ENCODE assay signal across 18 cellular contexts in genomic region chr3:161239700-161240099, GRCh38. TPM values are rescaled to one million over a fixed set of nuclear protein-coding genes. Genes with fewer than 3 reads are reported as not detected.
DNase-seq lines count a peak whose midpoint lies in the region; ATAC-seq, FAIRE-seq and TF ChIP-seq lines count a peak whose summit lies in the region.
"Had no signal": no experiment of that assay in that cellular context is flagged by ENCODE, and none has a peak within 500 bp of the region (broad histone marks: within the 10 kb centered on the region; RNA-seq: fewer than 3 reads in every experiment).

No MANE protein-coding gene starts in this region.

- H3K4me3 Mint-ChIP-seq in activated T-helper 17 cell treated with anti-CD3 and anti-CD28 coated beads, Interleukin-2, amount 50 U/mL, for 72 hours: no peak overlapping the region
- H3K4me3 Mint-ChIP-seq: CD14-positive monocyte; CD4-positive, alpha-beta memory T cell had no signal

- CTCF ChIA-PET in HepG2 (lab: Yijun Ruan, JAX; ENCODE audit: low intra/inter-chr PET ratio, low total read pairs): no interaction called here
- CTCF ChIA-PET in RWPE1 (lab: Yijun Ruan, JAX): interaction anchor here (0.6 to 0.7 kb wide), 2 partner anchors 10 to 20 kb away, joined by 3 read pairs; no protein-coding TSS in a partner anchor

- no peak for TF ChIP-seq RAD21 in HepG2 (CRISPR knock-in tag; IDR thresholded peaks at IDR 0.05)

- H3K27me3 ChIP-seq in HepG2 (ENCODE audit: control insufficient read depth in 1 of 2, insufficient read depth in 2 of 2, low read length in 2 of 2) (no peaks in the 10 kb centered on the region), right lobe of liver (no peaks in the 10 kb centered on the region)
- H3K27me3 ChIP-seq: BLaER1 had no signal

- H3K27me3 Mint-ChIP-seq in activated T-helper 17 cell treated with anti-CD3 and anti-CD28 coated beads, Interleukin-2, amount 50 U/mL, for 72 hours: no peaks in the 10 kb centered on the region
- H3K27me3 Mint-ChIP-seq: CD4-positive, alpha-beta memory T cell had no signal

- H3K4me3 ChIP-seq in HepG2 (replicated peaks in 1 of 3; ENCODE audit: insufficient read depth in 1 of 3, low read depth in 2 of 3, low read length in 3 of 3) (no peak overlapping the region), right lobe of liver (no peak overlapping the region), fibroblast of villous mesenchyme (ENCODE audit: low read depth, low read length) (no peak overlapping the region)
- H3K4me3 ChIP-seq: BLaER1, GM12878, HAP-1 had no signal

- H3K4me2 ChIP-seq in HepG2 (ENCODE audit: low read depth, low read length): no peak overlapping the region
- H3K4me2 ChIP-seq: BLaER1, KMS-11 had no signal

- H3K4me1 Mint-ChIP-seq in activated T-helper 17 cell treated with anti-CD3 and anti-CD28 coated beads, Interleukin-2, amount 50 U/mL, for 72 hours: no peaks in the 10 kb centered on the region
- H3K4me1 Mint-ChIP-seq: CD14-positive monocyte had no signal

- no peak for FAIRE-seq in HepG2 (lab: Jason Lieb, UNC)
- FAIRE-seq: GM12878, H1, HTR-8/SVneo had no signal

- peaks cover 3% of the 10 kb centered on the region for H3K79me2 ChIP-seq in HepG2 (ENCODE audit: insufficient read depth, low read length)

- H4K20me1 ChIP-seq in HepG2 (ENCODE audit: insufficient read depth, low read length): no peaks in the 10 kb centered on the region

- H3K9me3 Mint-ChIP-seq in activated T-helper 17 cell treated with anti-CD3 and anti-CD28 coated beads, Interleukin-2, amount 50 U/mL, for 72 hours: no peaks in the 10 kb centered on the region
- H3K9me3 Mint-ChIP-seq: CD14-positive monocyte; CD4-positive, alpha-beta memory T cell had no signal

- H3K9ac ChIP-seq in HepG2 (ENCODE audit: insufficient read depth, low read depth, low read length): no peak overlapping the region
- H3K9ac ChIP-seq: BLaER1, KMS-11 had no signal

- POLR2A ChIA-PET in HepG2 (lab: Yijun Ruan, JAX): interaction anchor here (0.6 kb wide), 1 partner anchor 13 kb away, joined by 4 read pairs; no protein-coding TSS in a partner anchor
- POLR2A ChIA-PET in RWPE1 (lab: Yijun Ruan, JAX; ENCODE audit: low non-redundant PET): no interaction called here

- no TSS peak for BruUV-seq in HepG2 (replicated peaks; lab: Mats Ljungman, UMichigan)

- no peak overlapping the region for H2AFZ ChIP-seq in HepG2 (ENCODE audit: low read length)

- TF ChIP-seq EP300 in HepG2 (IDR thresholded peaks at IDR 0.05; ENCODE audit: low read depth in 2 of 2, low read length in 2 of 2) (no peak), HepG2 (CRISPR knock-in tag; IDR thresholded peaks at IDR 0.05; ENCODE audit: borderline replicate concordance) (no peak)

- H3K36me3 ChIP-seq in HepG2 (replicated peaks in 1 of 2; ENCODE audit: control insufficient read depth in 1 of 2, insufficient read depth in 2 of 2, low read length in 2 of 2): peaks cover 13 to 54% of the 10 kb centered on the region in 2 experiments
- peaks cover 5 to 61% (median 26%) of the 10 kb centered on the region in 4 donors for H3K36me3 ChIP-seq in right lobe of liver

- ATAC-seq in HepG2 (no peak), right lobe of liver (no peak), GM21723 (IDR thresholded peaks at IDR 0.05; ENCODE audit: unreplicated experiment) (no peak)
- ATAC-seq in activated T-helper 17 cell treated with anti-CD3 and anti-CD28 coated beads, Interleukin-2, amount 50 U/mL, for 72 hours (replicated peaks): no peak
- ATAC-seq: GM12878 had no signal

- H3K27ac ChIP-seq in HepG2 (ENCODE audit: extremely low read length, insufficient read depth, low read length) (no peak overlapping the region), right lobe of liver (no peak overlapping the region), RWPE1 (no peak overlapping the region)
- H3K27ac ChIP-seq: BLaER1, KMS-11 had no signal

- 84% methylated on average over 2 of the region's 2 CpGs for WGBS in HepG2 (ENCODE audit: low lambda C conversion rate)
- 57% methylated on average over 2 of the region's 2 CpGs for WGBS in right lobe of liver (ENCODE audit: insufficient coverage, low coverage, low lambda C conversion rate, missing lambda C conversion rate)

- peaks cover 34% of the 10 kb centered on the region for H3K36me3 Mint-ChIP-seq in activated T-helper 17 cell treated with anti-CD3 and anti-CD28 coated beads, Interleukin-2, amount 50 U/mL, for 72 hours (ENCODE audit: low read depth)

- H3K27ac Mint-ChIP-seq in activated T-helper 17 cell treated with anti-CD3 and anti-CD28 coated beads, Interleukin-2, amount 50 U/mL, for 72 hours: peak overlapping the region; percentile 58
- H3K27ac Mint-ChIP-seq: CD14-positive monocyte; CD4-positive, alpha-beta memory T cell had no signal

- in situ Hi-C loops in HepG2 (cut with HindIII; ENCODE audit: extremely low pct_ligation_motif_present, low pct_unique_long_range_greater_than_20kb): no loop called here

- intact Hi-C loops in HepG2 (cut with micrococcal nuclease; ENCODE audit: unreplicated experiment): no loop called here
- intact Hi-C loops in right lobe of liver (cut with DNase I): no loop called here

- no peak for TF ChIP-seq POLR2A in HepG2 (IDR thresholded peaks at IDR 0.05; ENCODE audit: insufficient read depth in 1 of 2, low read depth in 2 of 2, low read length in 2 of 2)
- TF ChIP-seq POLR2A in right lobe of liver (IDR thresholded peaks at IDR 0.05): no peak

- no peak for TF ChIP-seq CTCF in HepG2 (CRISPR knock-in tag; IDR thresholded peaks at IDR 0.05)
- no peak for TF ChIP-seq CTCF in right lobe of liver (IDR thresholded peaks at IDR 0.05)
- TF ChIP-seq CTCF in fibroblast of villous mesenchyme (IDR thresholded peaks at IDR 0.05; ENCODE audit: insufficient read depth, low read depth, low read length): no peak
- TF ChIP-seq CTCF in RWPE1 (conservative IDR thresholded peaks at IDR 0.05; ENCODE audit: low read depth): no peak

- DNase-seq in HepG2 (ENCODE audit: low spot score) (no peak), right lobe of liver (no peak), fibroblast of villous mesenchyme (ENCODE audit: low read depth) (peak; percentile 55), superior temporal gyrus (ENCODE audit: extremely low spot score) (no peak), RWPE1 (ENCODE audit: low spot score) (no peak)
- DNase-seq: 8988T; CD4-positive, alpha-beta memory T cell; DMS153; DMS79 had no signal

- no peaks in the 10 kb centered on the region; the same call in 1 of the 2 replicates for H3K4me1 ChIP-seq in HepG2 (ENCODE audit: insufficient read depth, low read length)
- H3K4me1 ChIP-seq in right lobe of liver: no peaks in the 10 kb centered on the region
- H3K4me1 ChIP-seq: BLaER1, HAP-1 had no signal

- no peaks in the 10 kb centered on the region for H3K9me3 ChIP-seq in HepG2 (ENCODE audit: low read length)
- no peaks in the 10 kb centered on the region for H3K9me3 ChIP-seq in right lobe of liver
- H3K9me3 ChIP-seq: BLaER1, HAP-1 had no signal

TF ChIP-seq in HepG2, 621 proteins besides CTCF, POLR2A, EP300 and RAD21 (continues in another document):
- TF ChIP-seq ZNF850 (CRISPR knock-in tag; conservative IDR thresholded peaks at IDR 0.05): no peak

RNA-seq across cellular contexts. Expression of gene NMD3, which starts 18.6 kb away (rescaled TPM):
- total RNA-seq in HepG2 (2016; rRNA removed; fragmentation: Illumina TruSeq; extraction: Trizol) (55.2 and 95.4 TPM in 2 replicates), right lobe of liver (10 to 100 TPM; 33.3 to 46.7 (median 42.2) TPM), fibroblast of villous mesenchyme (42.8 and 80.7 TPM in 2 replicates)
- 8.5 and 10.5 TPM in 2 replicates for total RNA-seq in HepG2 (2016; cell fraction: cytosol; rRNA removed; fragmentation: Illumina TruSeq; extraction: Trizol; ENCODE audit: low read depth)
- 55.7 and 91.2 TPM in 2 replicates for total RNA-seq in HepG2 (2016; cell fraction: insoluble cytoplasmic fraction; rRNA removed; fragmentation: Illumina TruSeq; extraction: Trizol)
- 22.8 and 30.4 TPM in 2 replicates for total RNA-seq in HepG2 (2016; cell fraction: membrane; rRNA removed; fragmentation: Illumina TruSeq; extraction: Trizol)
- 46.6 and 50.5 TPM in 2 replicates for total RNA-seq in HepG2 (2016; cell fraction: nucleus; rRNA removed; fragmentation: Illumina TruSeq; extraction: Trizol)
- polyA plus RNA-seq in HepG2 (2011; rRNA removed): 31.3 and 44.2 TPM in 2 replicates
- 17.1 and 21.6 TPM in 2 replicates for polyA plus RNA-seq in HepG2 (2011; cell fraction: cytosol; rRNA removed)
- polyA plus RNA-seq in HepG2 (2011; cell fraction: nucleus; rRNA removed): 19.8 and 20.3 TPM in 2 replicates
- polyA plus RNA-seq in HepG2 (2012): 46.6 and 51.7 TPM in 2 replicates
- polyA plus RNA-seq in HepG2 (2016; cell fraction: cytosol; fragmentation: Illumina TruSeq; extraction: Trizol; ENCODE audit: low read depth): 3.5 and 4.3 TPM in 2 replicates
- polyA plus RNA-seq in HepG2 (2016; cell fraction: insoluble cytoplasmic fraction; fragmentation: Illumina TruSeq; extraction: Trizol; ENCODE audit: low read depth): 73.9 and 86.1 TPM in 2 replicates
- 11.3 and 13.2 TPM in 2 replicates for polyA plus RNA-seq in HepG2 (2016; cell fraction: membrane; fragmentation: Illumina TruSeq; extraction: Trizol; ENCODE audit: low read depth)
- polyA plus RNA-seq in HepG2 (2016; cell fraction: nucleus; fragmentation: Illumina TruSeq; extraction: Trizol; ENCODE audit: insufficient read depth, low read depth): 39.5 and 44.5 TPM in 2 replicates
- 55.7 and 74.3 TPM in 2 replicates for polyA minus RNA-seq in HepG2 (2011; rRNA and poly(A)+ RNA removed; ENCODE audit: low replicate concordance)
- 50.4 and 51.5 TPM in 2 replicates for polyA minus RNA-seq in HepG2 (2011; cell fraction: cytosol; rRNA and poly(A)+ RNA removed)
- 85.7 and 94.0 TPM in 2 replicates for polyA minus RNA-seq in HepG2 (2011; cell fraction: nucleus; rRNA and poly(A)+ RNA removed)
- 10 to 100 TPM; 43.4 to 61.9 TPM for total RNA-seq in activated T-helper 17 cell treated with anti-CD3 and anti-CD28 coated beads, Interleukin-2, amount 50 U/mL, for 72 hours
